11 cellular contexts compared by ENCODE assay signal in the genomic region with DNA sequence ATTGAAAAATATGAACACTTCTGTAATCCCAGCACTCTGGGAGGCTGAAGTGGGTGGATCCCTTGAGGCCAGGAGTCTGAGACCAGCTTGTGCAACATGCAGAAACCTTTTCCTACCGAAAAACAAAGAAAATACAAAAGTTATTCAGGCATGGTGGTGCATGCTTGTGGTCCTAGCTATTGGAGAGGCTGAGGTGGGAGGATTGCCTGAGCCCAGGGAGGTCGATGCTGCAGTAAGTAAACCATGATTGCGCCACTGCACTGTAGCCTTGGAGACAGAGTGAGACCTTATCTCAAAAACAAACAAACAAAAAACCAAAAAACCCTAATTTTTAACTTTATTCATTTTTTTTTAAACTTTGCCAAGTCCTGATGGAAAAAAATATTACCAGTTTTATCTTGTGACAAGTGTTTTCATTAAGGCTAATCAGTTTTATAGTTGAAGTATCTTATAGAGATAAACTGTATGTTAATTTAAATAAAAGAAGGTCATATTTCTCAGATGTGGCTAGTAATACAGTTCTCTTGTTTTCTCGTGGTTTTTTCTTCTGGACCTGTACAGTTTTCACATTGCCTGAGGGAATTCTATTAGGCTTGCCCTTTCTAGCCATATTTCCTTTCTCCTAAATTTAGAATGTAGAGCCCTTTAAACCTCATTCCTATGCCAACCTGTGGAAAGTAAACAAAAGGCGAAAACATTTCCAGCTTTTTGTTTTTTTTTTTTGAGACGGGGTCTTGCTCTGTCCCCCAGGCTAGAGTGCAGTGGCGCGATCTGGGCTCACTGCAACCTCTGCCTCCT. TPM values are rescaled to one million over a fixed set of nuclear protein-coding genes. Genes with fewer than 3 reads are reported as not detected.
DNase-seq lines count a peak whose midpoint lies in the region; TF ChIP-seq lines count a peak whose summit lies in the region.
"Had no signal": no experiment of that assay in that cellular context is flagged by ENCODE, and none has a peak within 500 bp of the region (broad histone marks: within the 10 kb centered on the region; RNA-seq: fewer than 3 reads in every experiment).

No MANE protein-coding gene starts in this region.

- H3K27ac Mint-ChIP-seq in Caco-2 (ENCODE audit: unreplicated experiment): peak overlapping the region; percentile 42
- H3K27ac Mint-ChIP-seq in endothelial cell (ENCODE audit: unreplicated experiment): peak overlapping the region; percentile 86
- H3K27ac Mint-ChIP-seq: activated naive CD8-positive, alpha-beta T cell had no signal

- H3K27me3 Mint-ChIP-seq in Caco-2 (ENCODE audit: insufficient read depth, unreplicated experiment): no peaks in the 10 kb centered on the region
- H3K27me3 Mint-ChIP-seq in endothelial cell (ENCODE audit: unreplicated experiment): no peaks in the 10 kb centered on the region
- H3K27me3 Mint-ChIP-seq: activated naive CD8-positive, alpha-beta T cell had no signal

- POLR2A ChIA-PET in Caco-2 (lab: Charles Lee): no interaction called here

- no peaks in the 10 kb centered on the region for H3K27me3 ChIP-seq in Caco-2 (replicated peaks; ENCODE audit: control insufficient read depth, insufficient read depth, low read length)

- CTCF ChIA-PET in Caco-2 (lab: Charles Lee): no interaction called here

- no TSS peak for BruUV-seq in Caco-2 (replicated peaks; lab: Mats Ljungman, UMichigan)

- H3K9me3 ChIP-seq in Caco-2: no peaks in the 10 kb centered on the region

- no peaks in the 10 kb centered on the region for H3K36me3 ChIP-seq in Caco-2 (ENCODE audit: control insufficient read depth, insufficient read depth, low read length)

- H3K4me3 ChIP-seq in Caco-2 (ENCODE audit: low read depth, low read length): no peak overlapping the region

- H3K4me1 Mint-ChIP-seq in Caco-2 (ENCODE audit: low read depth, unreplicated experiment): no peaks in the 10 kb centered on the region
- peaks cover 11% of the 10 kb centered on the region for H3K4me1 Mint-ChIP-seq in endothelial cell (ENCODE audit: unreplicated experiment)

- peak; percentile 47 to 61 for DNase-seq in Caco-2
- peak; percentile 16 for DNase-seq in NCI-H69 (lab: John Stamatoyannopoulos, UW)
- DNase-seq in endothelial cell (ENCODE audit: low spot score): peak; percentile 17
- DNase-seq in mucosa of gallbladder (ENCODE audit: low spot score): peak; percentile 27
- DNase-seq in NCI-H2029 (lab: John Stamatoyannopoulos, UW): no peak
- DNase-seq in stimulated activated CD4-positive, alpha-beta T cell treated with anti-CD3 and anti-CD28 coated beads, Interleukin-4, amount 100 ng/mL, for 1 hour: no peak
- DNase-seq in GM03348 (ENCODE audit: low spot score): no peak
- no peak for DNase-seq in midbrain (lab: John Stamatoyannopoulos, UW)
- DNase-seq: hippocampal formation, NCI-H774 had no signal

- TF ChIP-seq CTCF in Caco-2 (IDR thresholded peaks at IDR 0.05; ENCODE audit: insufficient read depth in 1 of 2, low read depth in 1 of 2, low read length in 1 of 2, severe bottlenecking in 1 of 2, unreplicated experiment in 1 of 2) (no peak), endothelial cell (IDR thresholded peaks at IDR 0.05; ENCODE audit: unreplicated experiment) (no peak)

- no peaks in the 10 kb centered on the region for H3K9me3 Mint-ChIP-seq in Caco-2 (ENCODE audit: unreplicated experiment)
- no peaks in the 10 kb centered on the region for H3K9me3 Mint-ChIP-seq in endothelial cell (ENCODE audit: unreplicated experiment)

- intact Hi-C loops in Caco-2 (cut with micrococcal nuclease; ENCODE audit: unreplicated experiment): no loop called here

- H3K4me1 ChIP-seq in Caco-2: peaks cover 7% of the 10 kb centered on the region; the same call in 1 of the 2 replicates

- H3K36me3 Mint-ChIP-seq in Caco-2 (ENCODE audit: insufficient read depth, unreplicated experiment): no peaks in the 10 kb centered on the region
- H3K36me3 Mint-ChIP-seq in endothelial cell (ENCODE audit: low read depth, unreplicated experiment): no peaks in the 10 kb centered on the region
- H3K36me3 Mint-ChIP-seq: activated naive CD8-positive, alpha-beta T cell had no signal

- H3K4me3 Mint-ChIP-seq in Caco-2 (ENCODE audit: unreplicated experiment): no peak overlapping the region
- no peak overlapping the region for H3K4me3 Mint-ChIP-seq in endothelial cell (ENCODE audit: unreplicated experiment)
- H3K4me3 Mint-ChIP-seq: activated naive CD8-positive, alpha-beta T cell had no signal

RNA-seq across cellular contexts. Expression of a gene that starts 9.4 kb away (rescaled TPM):
- total RNA-seq in Caco-2 (2022) (64.0 and 68.5 TPM in 2 replicates), endothelial cell (ENCODE audit: unreplicated experiment) (70.2 TPM), mucosa of gallbladder (105 TPM)

Comparison
In these comparisons a context has a peak if more than half of its experiments do, and no peak if none do; other contexts are left out.
1. DNase-seq: peak in Caco-2 (2 of 2), NCI-H69 (single experiment), endothelial cell (single experiment) and mucosa of gallbladder (single experiment); none in NCI-H2029 (single experiment), stimulated activated CD4-positive, alpha-beta T cell treated with anti-CD3 and anti-CD28 coated beads, Interleukin-4, amount 100 ng/mL, for 1 hour (single experiment), GM03348 (single experiment) and midbrain (single experiment).